Comparison of ENCODE assay signal across 1 cellular context in genomic region chr7:30504347-30505173, GRCh38.
A peak's percentile ranks its signal among the peaks of the same experiment; 100 is the strongest.
TF ChIP-seq lines count a peak whose summit lies in the region.

GGCT (minus strand) TSS chr7:30504829; CDS start chr7:30504709, 120 bp downstream.

TF ChIP-seq in HepG2, 621 proteins besides CTCF, POLR2A, EP300 and RAD21 (continued from another document and continues in another):
- TF ChIP-seq FUBP1 (CRISPR knock-in tag; IDR thresholded peaks at IDR 0.05; ENCODE audit: borderline replicate concordance) (no peak), ZNF713 (CRISPR knock-in tag; IDR thresholded peaks at IDR 0.05) (no peak), U2AF2 (IDR thresholded peaks at IDR 0.05; ENCODE audit: low read depth, low read length) (no peak), ZNF383 (CRISPR knock-in tag; IDR thresholded peaks at IDR 0.05; ENCODE audit: borderline replicate concordance) (0 out of 2 replicates have a peak, but pooled peaks have one; percentile 81), TARDBP (CRISPR knock-in tag; IDR thresholded peaks at IDR 0.05) (peak; percentile 30; the same call in 1 of the 2 replicates), MTF2 (CRISPR knock-in tag; IDR thresholded peaks at IDR 0.05; ENCODE audit: borderline replicate concordance) (no peak), KAT7 (CRISPR knock-in tag; IDR thresholded peaks at IDR 0.05; ENCODE audit: borderline replicate concordance) (peak; percentile 70; the same call in 1 of the 2 replicates), ZBTB25 (CRISPR knock-in tag; IDR thresholded peaks at IDR 0.05) (no peak), ZNF781 (CRISPR knock-in tag; IDR thresholded peaks at IDR 0.05; ENCODE audit: borderline replicate concordance, not compliant biosample characterization) (peak; percentile 75), ZNF432 (CRISPR knock-in tag; IDR thresholded peaks at IDR 0.05; ENCODE audit: borderline replicate concordance) (no peak), YY1 (IDR thresholded peaks at IDR 0.05; ENCODE audit: insufficient read depth, insufficient replicate concordance, low read depth, low read length) (peak; percentile 41), HHEX (CRISPR knock-in tag; IDR thresholded peaks at IDR 0.05) (no peak), NFIC (IDR thresholded peaks at IDR 0.05; ENCODE audit: low read length) (no peak), GZF1 (CRISPR knock-in tag; IDR thresholded peaks at IDR 0.05) (0 out of 2 replicates have a peak, but pooled peaks have one; percentile 9), KLF13 (CRISPR knock-in tag; IDR thresholded peaks at IDR 0.05) (no peak), ZBTB4 (CRISPR knock-in tag; IDR thresholded peaks at IDR 0.05; ENCODE audit: borderline replicate concordance) (no peak), REST (IDR thresholded peaks at IDR 0.05; ENCODE audit: borderline replicate concordance in 1 of 2, low read depth in 1 of 2, low read length in 2 of 2) (no peak), NAIF1 (CRISPR knock-in tag; IDR thresholded peaks at IDR 0.05; ENCODE audit: borderline replicate concordance) (peak; percentile 16; the same call in 1 of the 2 replicates), MATR3 (CRISPR knock-in tag; IDR thresholded peaks at IDR 0.05) (no peak), ZSCAN30 (CRISPR knock-in tag; IDR thresholded peaks at IDR 0.05) (no peak), ATF3 (CRISPR knock-in tag; IDR thresholded peaks at IDR 0.05) (0 out of 2 replicates have a peak, but pooled peaks have one; percentile 39), HOXA9 (CRISPR knock-in tag; IDR thresholded peaks at IDR 0.05; ENCODE audit: borderline replicate concordance) (no peak), IRF2 (CRISPR knock-in tag; IDR thresholded peaks at IDR 0.05) (no peak), ZBTB26 (CRISPR knock-in tag; IDR thresholded peaks at IDR 0.05; ENCODE audit: borderline replicate concordance) (0 out of 2 replicates have a peak, but pooled peaks have one; percentile 16), NR2C2 (CRISPR knock-in tag; IDR thresholded peaks at IDR 0.05; ENCODE audit: borderline replicate concordance) (0 out of 2 replicates have a peak, but pooled peaks have one; percentile 9), JUNB (CRISPR knock-in tag; IDR thresholded peaks at IDR 0.05; ENCODE audit: borderline replicate concordance) (no peak), HNF4G (IDR thresholded peaks at IDR 0.05; ENCODE audit: borderline replicate concordance, low read depth, low read length) (no peak), HNF4G (CRISPR knock-in tag; IDR thresholded peaks at IDR 0.05; ENCODE audit: borderline replicate concordance, low read depth) (no peak), SNAPC5 (CRISPR knock-in tag; IDR thresholded peaks at IDR 0.05; ENCODE audit: borderline replicate concordance) (peak; percentile 36; the same call in 1 of the 2 replicates), ZSCAN22 (CRISPR knock-in tag; IDR thresholded peaks at IDR 0.05) (no peak), DR1 (CRISPR knock-in tag; IDR thresholded peaks at IDR 0.05) (peak; percentile 71; the same call in 1 of the 2 replicates), ARNTL (CRISPR knock-in tag; IDR thresholded peaks at IDR 0.05) (peak; percentile 34; the same call in 1 of the 2 replicates), GTF3A (CRISPR knock-in tag; conservative IDR thresholded peaks at IDR 0.05) (0 out of 2 replicates have a peak, but pooled peaks have one; percentile 45), ZNF747 (CRISPR knock-in tag; IDR thresholded peaks at IDR 0.05; ENCODE audit: borderline replicate concordance) (0 out of 2 replicates have a peak, but pooled peaks have one; percentile 58), MAFG (CRISPR knock-in tag; IDR thresholded peaks at IDR 0.05) (no peak), RARA (CRISPR knock-in tag; IDR thresholded peaks at IDR 0.05) (peak; percentile 4; the same call in 1 of the 2 replicates), GLI4 (CRISPR knock-in tag; IDR thresholded peaks at IDR 0.05; ENCODE audit: borderline replicate concordance) (peak; percentile 70), ZNF766 (CRISPR knock-in tag; IDR thresholded peaks at IDR 0.05; ENCODE audit: borderline replicate concordance) (no peak), ERF (CRISPR knock-in tag; IDR thresholded peaks at IDR 0.05) (peak; percentile 19), ZNF792 (CRISPR knock-in tag; IDR thresholded peaks at IDR 0.05) (peak; percentile 31), ZFP36L2 (CRISPR knock-in tag; IDR thresholded peaks at IDR 0.05) (no peak), ZNF503 (CRISPR knock-in tag; IDR thresholded peaks at IDR 0.05) (no peak), ELF1 (CRISPR knock-in tag; IDR thresholded peaks at IDR 0.05) (no peak; the same call in 1 of the 2 replicates), MYC (CRISPR knock-in tag; IDR thresholded peaks at IDR 0.05; ENCODE audit: borderline replicate concordance) (peak; percentile 87; the same call in 1 of the 2 replicates), XBP1 (CRISPR knock-in tag; IDR thresholded peaks at IDR 0.05) (no peak), AKNA (CRISPR knock-in tag; IDR thresholded peaks at IDR 0.05; ENCODE audit: borderline replicate concordance) (no peak), ZNF749 (CRISPR knock-in tag; IDR thresholded peaks at IDR 0.05; ENCODE audit: borderline replicate concordance) (no peak)
